9 cellular contexts compared by ENCODE assay signal in genomic region chr1:11981378-11982009, GRCh38. TPM values are rescaled to one million over a fixed set of nuclear protein-coding genes. Genes with fewer than 3 reads are reported as not detected.
DNase-seq lines count a peak whose midpoint lies in the region; TF ChIP-seq lines count a peak whose summit lies in the region.
"Had no signal": no experiment of that assay in that cellular context is flagged by ENCODE, and none has a peak within 500 bp of the region (broad histone marks: within the 10 kb centered on the region; RNA-seq: fewer than 3 reads in every experiment).

No MANE protein-coding gene starts in this region.

- peaks cover 31% of the 10 kb centered on the region for H3K36me3 Mint-ChIP-seq in activated CD4-positive, alpha-beta T cell treated with anti-CD3 and anti-CD28 coated beads, Interleukin-2, amount 10 ng/mL, durations not matched to agents 24 days and 14 days (ENCODE audit: low read depth)

- intact Hi-C loops in activated CD4-positive, alpha-beta T cell treated with anti-CD3 and anti-CD28 coated beads, Interleukin-2, amount 10 ng/mL, durations not matched to agents 24 days and 14 days (cut with micrococcal nuclease) = loop anchor here (2.0 kb wide), 2 partner anchors 37 to 55 kb away; partner anchors contain the start of genes KIAA2013 and MIIP

- H3K27me3 Mint-ChIP-seq in activated CD4-positive, alpha-beta T cell treated with anti-CD3 and anti-CD28 coated beads, Interleukin-2, amount 10 ng/mL, durations not matched to agents 24 days and 14 days = no peaks in the 10 kb centered on the region

- peak overlapping the region; percentile 82 for H3K27ac Mint-ChIP-seq in activated CD4-positive, alpha-beta T cell treated with anti-CD3 and anti-CD28 coated beads, Interleukin-2, amount 10 ng/mL, durations not matched to agents 24 days and 14 days

- peaks cover 46% of the 10 kb centered on the region for H3K79me2 ChIP-seq in smooth muscle cell (ENCODE audit: low read depth)

- H3K9ac ChIP-seq in smooth muscle cell (ENCODE audit: low read depth) = peak overlapping the region; percentile 95

- H3F3A ChIP-seq in smooth muscle cell (ENCODE audit: low read depth) = peaks cover 18% of the 10 kb centered on the region

- H3K9me3 ChIP-seq in smooth muscle cell (replicated peaks; ENCODE audit: low read depth) = no peaks in the 10 kb centered on the region

- peak overlapping the region; percentile 85 for H3K4me3 Mint-ChIP-seq in activated CD4-positive, alpha-beta T cell treated with anti-CD3 and anti-CD28 coated beads, Interleukin-2, amount 10 ng/mL, durations not matched to agents 24 days and 14 days

- H3K27me3 ChIP-seq in smooth muscle cell (ENCODE audit: low read depth) = no peaks in the 10 kb centered on the region
- H3K27me3 ChIP-seq in H7 (ENCODE audit: control insufficient read depth, insufficient read depth, low read length) = no peaks in the 10 kb centered on the region

- H3K4me1 ChIP-seq in smooth muscle cell (ENCODE audit: low read depth) = peaks cover 5% of the 10 kb centered on the region

- H3K36me3 ChIP-seq in smooth muscle cell (ENCODE audit: low read depth) (no peaks in the 10 kb centered on the region), H7 (replicated peaks; ENCODE audit: control insufficient read depth, insufficient read depth, low read length) (peaks cover 22% of the 10 kb centered on the region)

- H3K4me2 ChIP-seq in smooth muscle cell = peak overlapping the region; percentile 95

- H3K4me3 ChIP-seq in fibroblast of mammary gland (ENCODE audit: control insufficient read depth, low read depth, low read length) (peak overlapping the region; percentile 78), smooth muscle cell (peak overlapping the region; percentile 78), H7 (ENCODE audit: insufficient read depth, low read depth, low read length) (no peak overlapping the region)

- peaks cover 44% of the 10 kb centered on the region for H4K20me1 ChIP-seq in smooth muscle cell (ENCODE audit: low read depth)

- H3K9me3 Mint-ChIP-seq in activated CD4-positive, alpha-beta T cell treated with anti-CD3 and anti-CD28 coated beads, Interleukin-2, amount 10 ng/mL, durations not matched to agents 24 days and 14 days = no peaks in the 10 kb centered on the region

- peaks cover 28% of the 10 kb centered on the region for H3K4me1 Mint-ChIP-seq in activated CD4-positive, alpha-beta T cell treated with anti-CD3 and anti-CD28 coated beads, Interleukin-2, amount 10 ng/mL, durations not matched to agents 24 days and 14 days

- WGBS in smooth muscle cell (ENCODE audit: low lambda C conversion rate) = 89% methylated on average over 13 of the region's 13 CpGs

- TF ChIP-seq CTCF in fibroblast of mammary gland (conservative IDR thresholded peaks at IDR 0.05; ENCODE audit: control insufficient read depth, insufficient read depth, low read depth, low read length) (no peak), smooth muscle cell (IDR thresholded peaks at IDR 0.05; ENCODE audit: borderline replicate concordance, insufficient read depth, poor library complexity, severe bottlenecking) (no peak)

- no peak overlapping the region for H2AFZ ChIP-seq in smooth muscle cell (ENCODE audit: low read depth)

- DNase-seq in activated CD4-positive, alpha-beta T cell treated with anti-CD3 and anti-CD28 coated beads, Interleukin-2, amount 10 ng/mL, durations not matched to agents 24 days and 14 days = no peak
- DNase-seq in activated CD4-positive, alpha-beta T cell treated with anti-CD3 and anti-CD28 coated beads for 1 hour = no peak
- peak; percentile 44 for DNase-seq in T1000 (lab: John Stamatoyannopoulos, UW)
- peak; percentile 14 for DNase-seq in fibroblast of mammary gland (ENCODE audit: low read depth)
- DNase-seq in smooth muscle cell (lab: John Stamatoyannopoulos, UW; ENCODE audit: unreplicated experiment) = no peak
- no peak for DNase-seq in A172 (ENCODE audit: low spot score)
- DNase-seq in stimulated activated CD4-positive, alpha-beta T cell treated with anti-CD3 and anti-CD28 coated beads, Interleukin-4, amount 100 ng/mL, for 1 hour = no peak
- no peak for DNase-seq in H7
- DNase-seq: C1 segment of cervical spinal cord had no signal

- H3K27ac ChIP-seq in smooth muscle cell (ENCODE audit: low read depth) = no peak overlapping the region

RNA-seq across cellular contexts. Expression of gene MFN2, which starts 1.2 kb away (rescaled TPM):
- 84.6 and 88.7 TPM in 2 replicates for total RNA-seq in activated CD4-positive, alpha-beta T cell treated with anti-CD3 and anti-CD28 coated beads, Interleukin-2, amount 10 ng/mL, durations not matched to agents 24 days and 14 days
- total RNA-seq in smooth muscle cell = 30.0 and 34.2 TPM in 2 replicates
- polyA plus RNA-seq in smooth muscle cell = 39.7 and 42.8 TPM in 2 replicates
- total RNA-seq in A172 (2014; rRNA removed; shearing (Covaris generic)) = 51.1 and 52.2 TPM in 2 replicates
- total RNA-seq in H7 (2014; rRNA removed; shearing (Covaris generic)) = 84.1 and 85.8 TPM in 2 replicates

RNA-seq across cellular contexts. Expression of gene MIIP, which starts 37.8 kb away (rescaled TPM):
- total RNA-seq in activated CD4-positive, alpha-beta T cell treated with anti-CD3 and anti-CD28 coated beads, Interleukin-2, amount 10 ng/mL, durations not matched to agents 24 days and 14 days = 68.9 and 73.9 TPM in 2 replicates
- total RNA-seq in smooth muscle cell = 18.9 and 24.0 TPM in 2 replicates
- 63.3 and 66.5 TPM in 2 replicates for polyA plus RNA-seq in smooth muscle cell
- total RNA-seq in A172 (2014; rRNA removed; shearing (Covaris generic)) = 22.8 and 41.6 TPM in 2 replicates
- 165 and 172 TPM in 2 replicates for total RNA-seq in H7 (2014; rRNA removed; shearing (Covaris generic))

RNA-seq across cellular contexts. Expression of gene PLOD1, which starts 47.0 kb away (rescaled TPM):
- total RNA-seq in activated CD4-positive, alpha-beta T cell treated with anti-CD3 and anti-CD28 coated beads, Interleukin-2, amount 10 ng/mL, durations not matched to agents 24 days and 14 days = 40.3 and 40.6 TPM in 2 replicates
- 292 and 362 TPM in 2 replicates for total RNA-seq in smooth muscle cell
- polyA plus RNA-seq in smooth muscle cell = 425 and 559 TPM in 2 replicates
- total RNA-seq in A172 (2014; rRNA removed; shearing (Covaris generic)) = 58.0 and 68.4 TPM in 2 replicates
- total RNA-seq in H7 (2014; rRNA removed; shearing (Covaris generic)) = 90.7 and 103 TPM in 2 replicates

RNA-seq across cellular contexts. Expression of gene KIAA2013, which starts 55.3 kb away (rescaled TPM):
- 34.1 and 36.5 TPM in 2 replicates for total RNA-seq in activated CD4-positive, alpha-beta T cell treated with anti-CD3 and anti-CD28 coated beads, Interleukin-2, amount 10 ng/mL, durations not matched to agents 24 days and 14 days
- total RNA-seq in smooth muscle cell = 41.0 and 41.3 TPM in 2 replicates
- polyA plus RNA-seq in smooth muscle cell = 70.9 and 71.6 TPM in 2 replicates
- 37.5 and 42.5 TPM in 2 replicates for total RNA-seq in A172 (2014; rRNA removed; shearing (Covaris generic))
- total RNA-seq in H7 (2014; rRNA removed; shearing (Covaris generic)) = 105 and 113 TPM in 2 replicates

Comparison
In these comparisons a context has a peak if more than half of its experiments do, and no peak if none do; other contexts are left out.
1. DNase-seq: peak in T1000 (single experiment) and fibroblast of mammary gland (single experiment); none in activated CD4-positive, alpha-beta T cell treated with anti-CD3 and anti-CD28 coated beads, Interleukin-2, amount 10 ng/mL, durations not matched to agents 24 days and 14 days (single experiment), activated CD4-positive, alpha-beta T cell treated with anti-CD3 and anti-CD28 coated beads for 1 hour (single experiment), smooth muscle cell (single experiment), A172 (single experiment), stimulated activated CD4-positive, alpha-beta T cell treated with anti-CD3 and anti-CD28 coated beads, Interleukin-4, amount 100 ng/mL, for 1 hour (single experiment) and H7 (single experiment).